Comparison of ENCODE assay signal across 26 cellular contexts in genomic region chr6:44811456-44811855, GRCh38.
"Had no signal": no experiment of that assay in that cellular context is flagged by ENCODE, and none has a peak within 500 bp of the region (broad histone marks: within the 10 kb centered on the region; RNA-seq: fewer than 3 reads in every experiment).

No MANE protein-coding gene starts in this region.

- H3K4me1 Mint-ChIP-seq: memory B cell had no signal

- H3K27me3 ChIP-seq: colonic mucosa, esophagus squamous epithelium, neutrophil, pancreas, right lobe of liver, suprapubic skin, transverse colon, upper lobe of right lung, uterus had no signal

- H3K9me3 Mint-ChIP-seq: dendritic cell treated with granulocyte-macrophage colony-stimulating factor and Interleukin-4, amounts not matched to agents 40 ng/mL and 50 ng/mL, for 4 days; immature natural killer cell; memory B cell; natural killer cell had no signal

- DNase-seq: colonic mucosa; effector memory CD4-positive, alpha-beta T cell; erythroblast; esophagus squamous epithelium; hypothalamus; immature natural killer cell; islet precursor cell; left ventricle myocardium superior; lower lobe of right lung; natural killer cell; pancreas; right lobe of liver; small intestine; stimulated activated CD4-positive, alpha-beta T cell treated with anti-CD3 and anti-CD28 coated beads, Interleukin-15, amount 100 ng/mL, for 24 hours; stimulated activated CD4-positive, alpha-beta T cell treated with anti-CD3 and anti-CD28 coated beads, Interleukin-2, amount 100 ng/mL, for 48 hours; stimulated activated naive CD4-positive, alpha-beta T cell; stimulated activated naive CD8-positive, alpha-beta T cell treated with anti-CD3 and anti-CD28 coated beads, Interleukin-15, amount 100 ng/mL, for 72 hours; transverse colon; upper lobe of right lung; uterus had no signal

- H3K36me3 Mint-ChIP-seq: natural killer cell had no signal

- H3K27ac Mint-ChIP-seq: dendritic cell treated with granulocyte-macrophage colony-stimulating factor and Interleukin-4, amounts not matched to agents 40 ng/mL and 50 ng/mL, for 4 days; memory B cell; progenitor cell of endocrine pancreas; stimulated activated naive CD8-positive, alpha-beta T cell treated with anti-CD3 and anti-CD28 coated beads, Interleukin-15, amount 100 ng/mL, for 72 hours had no signal

- H3K4me3 ChIP-seq: colonic mucosa, esophagus squamous epithelium, lower lobe of right lung, pancreas, right lobe of liver, suprapubic skin, transverse colon, upper lobe of right lung, uterus had no signal

- ATAC-seq: left ventricle myocardium superior; lower lobe of right lung; pancreas; right lobe of liver; stimulated activated naive CD8-positive, alpha-beta T cell treated with anti-CD3 and anti-CD28 coated beads, Interleukin-15, amount 100 ng/mL, for 72 hours; upper lobe of right lung had no signal

- H3K27me3 Mint-ChIP-seq: dendritic cell treated with granulocyte-macrophage colony-stimulating factor and Interleukin-4, amounts not matched to agents 40 ng/mL and 50 ng/mL, for 4 days; memory B cell; progenitor cell of endocrine pancreas; stimulated activated naive CD8-positive, alpha-beta T cell treated with anti-CD3 and anti-CD28 coated beads, Interleukin-15, amount 100 ng/mL, for 72 hours had no signal

- H3K36me3 ChIP-seq: colonic mucosa, esophagus squamous epithelium, lower lobe of right lung, neutrophil, pancreas, right lobe of liver, suprapubic skin, transverse colon, upper lobe of right lung, uterus had no signal

- H3K4me3 Mint-ChIP-seq: dendritic cell treated with granulocyte-macrophage colony-stimulating factor and Interleukin-4, amounts not matched to agents 40 ng/mL and 50 ng/mL, for 4 days; immature natural killer cell; memory B cell; natural killer cell; neural crest cell; stimulated activated naive CD8-positive, alpha-beta T cell treated with anti-CD3 and anti-CD28 coated beads, Interleukin-15, amount 100 ng/mL, for 72 hours had no signal

- H3K4me1 ChIP-seq: colonic mucosa, esophagus squamous epithelium, lower lobe of right lung, pancreas, right lobe of liver, suprapubic skin, transverse colon, upper lobe of right lung, uterus had no signal

- H3K9me3 ChIP-seq: colonic mucosa, esophagus squamous epithelium, lower lobe of right lung, neutrophil, pancreas, right lobe of liver, suprapubic skin, transverse colon, upper lobe of right lung, uterus had no signal

- H3K27ac ChIP-seq: colonic mucosa, esophagus squamous epithelium, lower lobe of right lung, neutrophil, pancreas, right lobe of liver, suprapubic skin, transverse colon, upper lobe of right lung, uterus had no signal
